Comparison of ENCODE assay signal across 10 cellular contexts in genomic region chr17:71921726-71922320, GRCh38.
DNase-seq lines count a peak whose midpoint lies in the region; ATAC-seq and TF ChIP-seq lines count a peak whose summit lies in the region.
"Had no signal": no experiment of that assay in that cellular context is flagged by ENCODE, and none has a peak within 500 bp of the region (broad histone marks: within the 10 kb centered on the region; RNA-seq: fewer than 3 reads in every experiment).

No MANE protein-coding gene starts in this region.

- H3K27ac ChIP-seq in DND-41 (ENCODE audit: low read length) (peak overlapping the region; percentile 31), mesenchymal stem cell (ENCODE audit: low read length, poor library complexity, severe bottlenecking) (peak overlapping the region; percentile 84), sigmoid colon (no peak overlapping the region)
- H3K27ac ChIP-seq: cardiac muscle cell, testis had no signal

- no peaks in the 10 kb centered on the region for H4K20me1 ChIP-seq in DND-41 (ENCODE audit: insufficient read depth, low read length)

- H3K27ac Mint-ChIP-seq in WTC11: peak overlapping the region; percentile 84

- H3K18ac ChIP-seq in mesenchymal stem cell (ENCODE audit: low read depth in 1 of 2, low read length in 2 of 2): peak overlapping the region in 1 of 2 experiments; percentile 79

- H3K79me2 ChIP-seq in DND-41 (ENCODE audit: insufficient read depth, low read length): no peaks in the 10 kb centered on the region

- no peaks in the 10 kb centered on the region for H3K9me3 Mint-ChIP-seq in WTC11

- no peaks in the 10 kb centered on the region for H3K36me3 ChIP-seq in DND-41 (ENCODE audit: insufficient read depth, low read length)
- H3K36me3 ChIP-seq in mesenchymal stem cell (ENCODE audit: control insufficient read depth in 1 of 2, insufficient read depth in 2 of 2, low read depth in 1 of 2, low read length in 2 of 2): no peaks in the 10 kb centered on the region
- no peaks in the 10 kb centered on the region for H3K36me3 ChIP-seq in sigmoid colon
- H3K36me3 ChIP-seq: cardiac muscle cell had no signal

- H2AFZ ChIP-seq in DND-41 (ENCODE audit: low read depth, low read length): no peak overlapping the region
- H2AFZ ChIP-seq in mesenchymal stem cell (ENCODE audit: low read depth, low read length): no peak overlapping the region

- no peak overlapping the region for H4K8ac ChIP-seq in mesenchymal stem cell (ENCODE audit: low read length)

- no peak overlapping the region for H2BK120ac ChIP-seq in mesenchymal stem cell (ENCODE audit: low read depth, low read length)

- peak overlapping the region; percentile 61 for H2AK5ac ChIP-seq in mesenchymal stem cell (ENCODE audit: low read length, severe bottlenecking)

- no peaks in the 10 kb centered on the region for H3K27me3 Mint-ChIP-seq in WTC11 (ENCODE audit: low read depth)

- TF ChIP-seq EP300 in sigmoid colon (IDR thresholded peaks at IDR 0.05): no peak

- intact Hi-C loops in sigmoid colon (cut with DNase I): no loop called here

- H3K9ac ChIP-seq in DND-41 (ENCODE audit: low read depth, low read length) (no peak overlapping the region), mesenchymal stem cell (ENCODE audit: low read length) (no peak overlapping the region)

- no peaks in the 10 kb centered on the region for H3K36me3 Mint-ChIP-seq in WTC11

- no peaks in the 10 kb centered on the region for H3K79me1 ChIP-seq in mesenchymal stem cell (replicated peaks; ENCODE audit: low read length, poor library complexity, severe bottlenecking)

- TF ChIP-seq POLR2A in sigmoid colon (IDR thresholded peaks at IDR 0.05): no peak

- peak overlapping the region in 1 of 2 experiments; percentile 56 for H3K4ac ChIP-seq in mesenchymal stem cell (ENCODE audit: low read depth in 1 of 2, low read length in 2 of 2)

- 0 out of 2 replicates have a peak overlapping the region, but pooled peaks have one; percentile 7 for H3K4me2 ChIP-seq in DND-41 (ENCODE audit: insufficient read depth, low read length)
- no peak overlapping the region for H3K4me2 ChIP-seq in mesenchymal stem cell (ENCODE audit: low read length, poor library complexity, severe bottlenecking)

- TF ChIP-seq CTCF in DND-41 (IDR thresholded peaks at IDR 0.05; ENCODE audit: borderline replicate concordance, extremely low read depth, low read length, poor library complexity, severe bottlenecking): no peak
- no peak for TF ChIP-seq CTCF in WTC11 (IDR thresholded peaks at IDR 0.05)
- no peak for TF ChIP-seq CTCF in sigmoid colon (IDR thresholded peaks at IDR 0.05)

- H3K4me1 ChIP-seq in DND-41 (ENCODE audit: insufficient read depth, low read length): peaks cover 18% of the 10 kb centered on the region
- H3K4me1 ChIP-seq in mesenchymal stem cell (ENCODE audit: control insufficient read depth, insufficient read depth, low read depth, low read length): no peaks in the 10 kb centered on the region
- no peaks in the 10 kb centered on the region for H3K4me1 ChIP-seq in sigmoid colon
- H3K4me1 ChIP-seq: testis had no signal

- no peak overlapping the region for H3K23ac ChIP-seq in mesenchymal stem cell (ENCODE audit: low read length in 2 of 2)

- H2BK12ac ChIP-seq in mesenchymal stem cell (ENCODE audit: low read length in 2 of 2): peak overlapping the region; percentile 49 to 80

- H3K4me3 Mint-ChIP-seq in WTC11: no peak overlapping the region

- DNase-seq in DND-41 (peak; percentile 39), WTC11 (ENCODE audit: low spot score) (no peak), mesenchymal stem cell (peak; percentile 3), sigmoid colon (no peak), mucosa of gallbladder (ENCODE audit: low spot score) (no peak)
- DNase-seq: testis had no signal

- POLR2A ChIA-PET in WTC11 (lab: Charles Lee): no interaction called here

- peak overlapping the region; percentile 34 for H4K91ac ChIP-seq in mesenchymal stem cell (ENCODE audit: low read length)

- ATAC-seq in DND-41 (ENCODE audit: insufficient read depth, low read depth): peak; percentile 97
- ATAC-seq in GM18867 (IDR thresholded peaks at IDR 0.05; ENCODE audit: unreplicated experiment): peak; percentile 68
- no peak for ATAC-seq in WTC11
- ATAC-seq in GM21515 (IDR thresholded peaks at IDR 0.05; ENCODE audit: unreplicated experiment): no peak
- ATAC-seq in GM19023 (IDR thresholded peaks at IDR 0.05; ENCODE audit: unreplicated experiment): no peak

- H3K4me3 ChIP-seq in DND-41 (ENCODE audit: low read depth in 1 of 2, low read length in 2 of 2) (no peak overlapping the region), mesenchymal stem cell (ENCODE audit: insufficient read depth in 1 of 2, low read depth in 1 of 2, low read length in 2 of 2) (no peak overlapping the region), sigmoid colon (no peak overlapping the region)
- H3K4me3 ChIP-seq: cardiac muscle cell, testis had no signal

- H3K14ac ChIP-seq in mesenchymal stem cell (ENCODE audit: low read length in 2 of 2): no peak overlapping the region

- H3K9me3 ChIP-seq in DND-41 (ENCODE audit: insufficient read depth, low read length, severe bottlenecking) (no peaks in the 10 kb centered on the region), mesenchymal stem cell (ENCODE audit: control insufficient read depth, low read length) (no peaks in the 10 kb centered on the region), sigmoid colon (no peaks in the 10 kb centered on the region)
- H3K9me3 ChIP-seq: testis had no signal

- WGBS in mesenchymal stem cell: 78% methylated on average over 2 of the region's 2 CpGs
- 68 to 76% methylated on average over 2 of the region's 2 CpGs for WGBS in sigmoid colon, 2 donors

- CTCF ChIA-PET in WTC11 (lab: Charles Lee): no interaction called here

- no peak overlapping the region for H2BK15ac ChIP-seq in mesenchymal stem cell (ENCODE audit: low read depth, poor library complexity, severe bottlenecking)

- H3K4me1 Mint-ChIP-seq in WTC11: peaks cover 10% of the 10 kb centered on the region

- no peak overlapping the region for H2BK5ac ChIP-seq in mesenchymal stem cell (ENCODE audit: low read depth, low read length, poor library complexity, severe bottlenecking)

- H3K27me3 ChIP-seq in DND-41 (ENCODE audit: insufficient read depth, low read length, poor library complexity) (no peaks in the 10 kb centered on the region), mesenchymal stem cell (ENCODE audit: control insufficient read depth in 1 of 2, insufficient read depth in 1 of 2, low read length in 2 of 2) (no peaks in the 10 kb centered on the region), sigmoid colon (no peaks in the 10 kb centered on the region)
- H3K27me3 ChIP-seq: cardiac muscle cell, testis had no signal

TF ChIP-seq in WTC11, 78 proteins besides CTCF, POLR2A, EP300 and RAD21 (continues in another document):
- no peak for TF ChIP-seq CBFB (CRISPR knock-in tag; IDR thresholded peaks at IDR 0.05; ENCODE audit: low read depth)
- TF ChIP-seq OVOL2 (CRISPR knock-in tag; IDR thresholded peaks at IDR 0.05; ENCODE audit: borderline replicate concordance): no peak
- no peak for TF ChIP-seq PREB (CRISPR knock-in tag; IDR thresholded peaks at IDR 0.05; ENCODE audit: borderline replicate concordance)
- no peak for TF ChIP-seq ZNF532 (CRISPR knock-in tag; IDR thresholded peaks at IDR 0.05; ENCODE audit: borderline replicate concordance)
- TF ChIP-seq SMAD4 (CRISPR knock-in tag; IDR thresholded peaks at IDR 0.05): no peak
- TF ChIP-seq MAX (CRISPR knock-in tag; IDR thresholded peaks at IDR 0.05): no peak

Comparison
In these comparisons a context has a peak if more than half of its experiments do, and no peak if none do; other contexts are left out.
1. ATAC-seq: peak in DND-41 (single experiment) and GM18867 (single experiment); none in WTC11 (single experiment), GM21515 (single experiment) and GM19023 (single experiment).
2. DNase-seq: peak in DND-41 (single experiment) and mesenchymal stem cell (single experiment); none in WTC11 (single experiment), sigmoid colon (single experiment) and mucosa of gallbladder (single experiment).
3. H3K27ac ChIP-seq: peak in DND-41 (single experiment) and mesenchymal stem cell (single experiment); none in sigmoid colon (0 of 4).